21 cellular contexts compared by ENCODE assay signal in the genomic region with DNA sequence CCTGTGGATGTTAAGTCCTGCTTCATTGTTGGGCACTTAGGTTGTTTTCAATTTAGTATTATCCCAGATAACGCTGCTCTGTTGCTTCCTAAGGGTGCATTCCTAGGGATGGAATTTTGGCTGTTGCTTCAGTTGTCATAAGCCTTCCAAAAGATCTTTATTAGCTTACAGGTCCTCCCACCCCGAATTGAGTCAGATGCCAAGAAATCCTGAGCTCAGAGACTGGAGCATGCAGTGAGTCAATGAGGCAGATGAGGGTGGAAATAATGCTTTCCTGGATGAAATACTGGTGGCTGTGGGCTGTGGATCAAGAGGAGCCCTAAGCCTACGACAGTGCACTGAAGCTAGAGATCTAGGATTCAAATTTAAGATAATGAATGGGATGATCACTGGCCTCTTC. TPM values are rescaled to one million over a fixed set of nuclear protein-coding genes. Genes with fewer than 3 reads are reported as not detected.
A peak's percentile ranks its signal among the peaks of the same experiment; 100 is the strongest.
DNase-seq lines count a peak whose midpoint lies in the region; ATAC-seq and TF ChIP-seq lines count a peak whose summit lies in the region.
"Had no signal": no experiment of that assay in that cellular context is flagged by ENCODE, and none has a peak within 500 bp of the region (broad histone marks: within the 10 kb centered on the region; RNA-seq: fewer than 3 reads in every experiment).

No MANE protein-coding gene starts in this region.

- peak overlapping the region; percentile 20 for H3K4me2 ChIP-seq in IMR-90 (ENCODE audit: low read depth, low read length)

- TF ChIP-seq POLR2A in IMR-90 (IDR thresholded peaks at IDR 0.05; ENCODE audit: low read depth, low read length) = no peak

- no peak overlapping the region for H4K5ac ChIP-seq in IMR-90 (ENCODE audit: low read depth, low read length)

- WGBS in IMR-90 (ENCODE audit: extremely low coverage in 2 of 2, insufficient read length in 1 of 2), 2 experiments = no CpG with 5 or more reads among the region's 3 CpGs
- WGBS in endodermal cell (ENCODE audit: insufficient coverage in 1 of 2, insufficient read length in 1 of 2), 2 experiments = 99 to 100% methylated on average over 1 to 3 of the region's 3 CpGs

- H3K4me3 Mint-ChIP-seq in endodermal cell = no peak overlapping the region
- H3K4me3 Mint-ChIP-seq: activated CD4-positive, alpha-beta T cell treated with anti-CD3 and anti-CD28 coated beads, Interleukin-2, amount 10 ng/mL, durations not matched to agents 24 days and 14 days; activated T-cell treated with anti-CD3 and anti-CD28 coated beads, Interleukin-2, amount 50 U/mL, for 24 hours; naive thymus-derived CD8-positive, alpha-beta T cell had no signal

- H3K4me1 ChIP-seq in IMR-90 (ENCODE audit: control insufficient read depth, insufficient read depth, low read length) (peaks cover 9% of the 10 kb centered on the region), endodermal cell (ENCODE audit: control insufficient read depth, insufficient read depth, low read length) (no peaks in the 10 kb centered on the region)
- H3K4me1 ChIP-seq: adrenal gland, BE2C had no signal

- intact Hi-C loops in IMR-90 (cut with micrococcal nuclease) = no loop called here

- H3K79me1 ChIP-seq in IMR-90 (ENCODE audit: low read depth in 1 of 2, low read length in 2 of 2) = peaks cover 9 to 17% of the 10 kb centered on the region in 2 experiments; a peak in 1 of 4 replicates

- H2AK5ac ChIP-seq in IMR-90 (ENCODE audit: low read depth, low read length) = no peak overlapping the region

- H3K9me3 Mint-ChIP-seq in endodermal cell = no peaks in the 10 kb centered on the region
- H3K9me3 Mint-ChIP-seq: activated CD4-positive, alpha-beta T cell treated with anti-CD3 and anti-CD28 coated beads, Interleukin-2, amount 10 ng/mL, durations not matched to agents 24 days and 14 days; activated T-cell treated with anti-CD3 and anti-CD28 coated beads, Interleukin-2, amount 50 U/mL, for 24 hours; naive thymus-derived CD8-positive, alpha-beta T cell had no signal

- dilution Hi-C loops in IMR-90 (cut with HindIII; ENCODE audit: low sequenced_read_pairs, unreplicated experiment) = no loop called here

- H3K9me1 ChIP-seq in IMR-90 (ENCODE audit: insufficient read depth, low read length) = peaks cover 17% of the 10 kb centered on the region

- H4K20me1 ChIP-seq in IMR-90 (ENCODE audit: insufficient read depth, low read length) = peaks cover 5% of the 10 kb centered on the region; the same call in 1 of the 2 replicates

- ATAC-seq in IMR-90 (ENCODE audit: low read depth) = peak; percentile 88
- ATAC-seq in omental fat pad (ENCODE audit: low FRiP score) = peak; percentile 85
- ATAC-seq: left colon; naive thymus-derived CD8-positive, alpha-beta T cell had no signal

- H2AFZ ChIP-seq in IMR-90 (replicated peaks; ENCODE audit: low read length, poor library complexity) = no peak overlapping the region

- no peak overlapping the region; the same call in 1 of the 2 replicates for H3K27ac ChIP-seq in IMR-90 (ENCODE audit: insufficient read depth, low read length)
- no peak overlapping the region for H3K27ac ChIP-seq in endodermal cell (ENCODE audit: low read depth, low read length)
- H3K27ac ChIP-seq: RWPE1 had no signal

- DNase-seq in AG08396 (ENCODE audit: low spot score) (peak; percentile 65), IMR-90 (peak; percentile 87), endodermal cell (no peak), omental fat pad (ENCODE audit: low spot score) (no peak), NCI-H146 (lab: John Stamatoyannopoulos, UW) (no peak), HK-2 (ENCODE audit: unreplicated experiment) (no peak)
- no peak for DNase-seq in activated CD4-positive, alpha-beta T cell treated with anti-CD3 and anti-CD28 coated beads for 1 hour
- no peak for DNase-seq in activated effector memory CD4-positive, alpha-beta T cell treated with anti-CD3 and anti-CD28 coated beads, Interleukin-2, amount 50 U/mL, for 16 hours
- DNase-seq: activated CD4-positive, alpha-beta T cell treated with anti-CD3 and anti-CD28 coated beads, Interleukin-2, amount 10 ng/mL, durations not matched to agents 24 days and 14 days; activated T-cell treated with anti-CD3 and anti-CD28 coated beads, Interleukin-2, amount 50 U/mL, for 24 hours; BE2C; DMS53; effector CD4-positive, alpha-beta T cell; glutamatergic neuron; left colon; naive thymus-derived CD8-positive, alpha-beta T cell; NCI-H2081; NCI-H82; T-helper 2 cell had no signal

- TF ChIP-seq RAD21 in IMR-90 (IDR thresholded peaks at IDR 0.05; ENCODE audit: low read length) = no peak

- H3K36me3 Mint-ChIP-seq in endodermal cell (ENCODE audit: low read depth) = peaks cover 43% of the 10 kb centered on the region

- no peak overlapping the region for H4K8ac ChIP-seq in IMR-90 (ENCODE audit: low read depth in 2 of 2, low read length in 2 of 2)

- H3K4me1 Mint-ChIP-seq in endodermal cell = no peaks in the 10 kb centered on the region

- H3K56ac ChIP-seq in IMR-90 (ENCODE audit: extremely low read depth, insufficient read depth, low read length) = no peak overlapping the region

- no peak overlapping the region for H2AK9ac ChIP-seq in IMR-90 (replicated peaks; ENCODE audit: low read depth, low read length, poor library complexity)

- TF ChIP-seq CTCF in IMR-90 (conservative IDR thresholded peaks at IDR 0.05; ENCODE audit: low read depth, low read length) (no peak), endodermal cell (conservative IDR thresholded peaks at IDR 0.05) (no peak), omental fat pad (IDR thresholded peaks at IDR 0.05) (no peak)

- H3K27me3 Mint-ChIP-seq in endodermal cell (ENCODE audit: insufficient read depth) = no peaks in the 10 kb centered on the region
- H3K27me3 Mint-ChIP-seq: activated CD4-positive, alpha-beta T cell treated with anti-CD3 and anti-CD28 coated beads, Interleukin-2, amount 10 ng/mL, durations not matched to agents 24 days and 14 days; activated T-cell treated with anti-CD3 and anti-CD28 coated beads, Interleukin-2, amount 50 U/mL, for 24 hours; naive thymus-derived CD8-positive, alpha-beta T cell had no signal

- CTCF ChIA-PET in IMR-90 (lab: Yijun Ruan, JAX) = interaction anchor here (0.7 to 1.4 kb wide), 6 partner anchors 11 to 459 kb away, joined by 3 to 6 read pairs (median 3); no protein-coding TSS in a partner anchor

- no peak overlapping the region for H3K4ac ChIP-seq in IMR-90 (ENCODE audit: low read depth, low read length)

- H3K23ac ChIP-seq in IMR-90 (ENCODE audit: low read depth, low read length) = no peak overlapping the region

- BruUV-seq in IMR-90 (replicated peaks; lab: Mats Ljungman, UMichigan) = no TSS peak

- in situ Hi-C loops in IMR-90 (cut with MboI; ENCODE audit: low sequenced_read_pairs) = loop anchor here (10.0 kb wide), 1 partner anchor 63 kb away; the partner anchor contains the start of genes RNF121 and XNDC1N

- POLR2A ChIA-PET in IMR-90 (lab: Charles Lee; ENCODE audit: unreplicated experiment) = no interaction called here

- no peak overlapping the region for H2BK15ac ChIP-seq in IMR-90 (ENCODE audit: low read depth, low read length)

- H3K27ac Mint-ChIP-seq in endodermal cell = peak overlapping the region; percentile 17
- H3K27ac Mint-ChIP-seq: activated CD4-positive, alpha-beta T cell treated with anti-CD3 and anti-CD28 coated beads, Interleukin-2, amount 10 ng/mL, durations not matched to agents 24 days and 14 days; activated T-cell treated with anti-CD3 and anti-CD28 coated beads, Interleukin-2, amount 50 U/mL, for 24 hours; naive thymus-derived CD8-positive, alpha-beta T cell had no signal

- no peaks in the 10 kb centered on the region for H3K27me3 ChIP-seq in IMR-90 (ENCODE audit: control insufficient read depth, insufficient read depth, low read length)
- no peaks in the 10 kb centered on the region for H3K27me3 ChIP-seq in endodermal cell (ENCODE audit: control insufficient read depth, insufficient read depth, low read length, poor library complexity, severe bottlenecking)
- H3K27me3 ChIP-seq: adrenal gland, BE2C had no signal

- H2BK5ac ChIP-seq in IMR-90 (ENCODE audit: low read depth, low read length, poor library complexity, severe bottlenecking) = peak overlapping the region; percentile 14

- peaks cover 7% of the 10 kb centered on the region for H3K36me3 ChIP-seq in IMR-90 (ENCODE audit: control insufficient read depth, insufficient read depth, low read length)
- peaks cover 47% of the 10 kb centered on the region for H3K36me3 ChIP-seq in endodermal cell (ENCODE audit: control insufficient read depth, insufficient read depth, low read length)
- H3K36me3 ChIP-seq: adrenal gland had no signal

- no peak overlapping the region for H2BK120ac ChIP-seq in IMR-90 (ENCODE audit: low read depth, low read length)

- H3K9ac ChIP-seq in IMR-90 (ENCODE audit: low read depth, low read length) (no peak overlapping the region), endodermal cell (ENCODE audit: extremely low read depth, low read length, poor library complexity, severe bottlenecking) (no peak overlapping the region)

- H3K9me3 ChIP-seq in IMR-90 (ENCODE audit: control insufficient read depth, insufficient read depth, low read length) = no peaks in the 10 kb centered on the region
- peaks cover 8% of the 10 kb centered on the region for H3K9me3 ChIP-seq in endodermal cell (ENCODE audit: control insufficient read depth, low read length)
- H3K9me3 ChIP-seq: adrenal gland, BE2C had no signal

- H2BK20ac ChIP-seq in IMR-90 (ENCODE audit: low read depth, low read length) = no peak overlapping the region

- no peak overlapping the region for H4K91ac ChIP-seq in IMR-90 (ENCODE audit: insufficient read depth, low read depth, low read length)

- H3K4me3 ChIP-seq in IMR-90 (ENCODE audit: insufficient read depth, low read depth, low read length) (no peak overlapping the region), endodermal cell (ENCODE audit: low read length) (no peak overlapping the region)
- H3K4me3 ChIP-seq: adrenal gland had no signal

- H3K18ac ChIP-seq in IMR-90 (ENCODE audit: low read depth, low read length) = no peak overlapping the region

- 0 out of 2 replicates have a peak overlapping the region, but pooled peaks have one; percentile 1 for H3K14ac ChIP-seq in IMR-90 (replicated peaks; ENCODE audit: low read depth, low read length)

RNA-seq across cellular contexts. Expression of gene IL18BP, which starts 10.7 kb away (rescaled TPM):
- 0.83 and 0.90 TPM in 2 replicates for total RNA-seq in IMR-90 (2012; rRNA removed)
- polyA plus RNA-seq in IMR-90 (2012; rRNA removed) = 3.2 and 3.7 TPM in 2 replicates
- polyA plus RNA-seq in IMR-90 (2012; cell fraction: cytosol; rRNA removed) = 0.55 and 0.79 TPM in 2 replicates
- polyA plus RNA-seq in IMR-90 (2012; cell fraction: nucleus; rRNA removed; ENCODE audit: low replicate concordance) = 41.8 and 42.5 TPM in 2 replicates
- total RNA-seq in endodermal cell = 10 to 100 TPM; 10.8 to 13.0 TPM
- 7.2 TPM for polyA plus RNA-seq in endodermal cell (2013, experiment 1 of 2)
- 7.8 TPM for polyA plus RNA-seq in endodermal cell (2013, experiment 2 of 2)
- total RNA-seq in omental fat pad = 10 to 100 TPM in 2 of 4 donors, 1 to 10 TPM in 2; 4.1 to 16.7 (median 10.8) TPM

RNA-seq across cellular contexts. Expression of gene RNF121, which starts 59.2 kb away (rescaled TPM):
- 65.8 and 88.7 TPM in 2 replicates for total RNA-seq in IMR-90 (2012; rRNA removed)
- 43.0 and 43.4 TPM in 2 replicates for polyA plus RNA-seq in IMR-90 (2012; rRNA removed)
- polyA plus RNA-seq in IMR-90 (2012; cell fraction: cytosol; rRNA removed) = 31.7 and 47.6 TPM in 2 replicates
- polyA plus RNA-seq in IMR-90 (2012; cell fraction: nucleus; rRNA removed; ENCODE audit: low replicate concordance) = 60.6 and 83.6 TPM in 2 replicates
- 10 to 100 TPM; 50.9 to 52.2 TPM for total RNA-seq in endodermal cell
- 37.7 TPM for polyA plus RNA-seq in endodermal cell (2013, experiment 1 of 2)
- polyA plus RNA-seq in endodermal cell (2013, experiment 2 of 2) = 31.3 TPM
- 10 to 100 TPM; 19.2 to 25.6 (median 23.7) TPM for total RNA-seq in omental fat pad

RNA-seq across cellular contexts. Expression of gene XNDC1N, which starts 59.7 kb away (rescaled TPM):
- total RNA-seq in IMR-90 (2012; rRNA removed) (7.2 and 8.8 TPM in 2 replicates), endodermal cell (10 to 100 TPM; 11.4 to 15.2 TPM), omental fat pad (10 to 100 TPM in 1 of 4 donors, 1 to 10 TPM in 3; 4.7 to 10.9 (median 6.1) TPM)
- polyA plus RNA-seq in IMR-90 (2012; rRNA removed) = 2.0 and 2.5 TPM in 2 replicates
- polyA plus RNA-seq in IMR-90 (2012; cell fraction: cytosol; rRNA removed) = 1.3 and 1.9 TPM in 2 replicates
- 2.8 and 9.3 TPM in 2 replicates for polyA plus RNA-seq in IMR-90 (2012; cell fraction: nucleus; rRNA removed; ENCODE audit: low replicate concordance)
- polyA plus RNA-seq in endodermal cell (2013, experiment 1 of 2) = 7.3 TPM
- 7.4 TPM for polyA plus RNA-seq in endodermal cell (2013, experiment 2 of 2)

Comparison
In these comparisons a context has a peak if more than half of its experiments do, and no peak if none do; other contexts are left out.
1. DNase-seq: peak in AG08396 (single experiment) and IMR-90 (single experiment); none in endodermal cell (single experiment), omental fat pad (single experiment), NCI-H146 (single experiment), activated CD4-positive, alpha-beta T cell treated with anti-CD3 and anti-CD28 coated beads for 1 hour (single experiment), activated effector memory CD4-positive, alpha-beta T cell treated with anti-CD3 and anti-CD28 coated beads, Interleukin-2, amount 50 U/mL, for 16 hours (single experiment) and HK-2 (single experiment).